Comparison of ENCODE assay signal across 24 cellular contexts in genomic region chr3:182116386-182116785, GRCh38.
"Had no signal": no experiment of that assay in that cellular context is flagged by ENCODE, and none has a peak within 500 bp of the region (broad histone marks: within the 10 kb centered on the region; RNA-seq: fewer than 3 reads in every experiment).

No MANE protein-coding gene starts in this region.

- H3K36me3 ChIP-seq: gastroesophageal sphincter, heart left ventricle, lower lobe of right lung, neural progenitor cell, prostate gland, sigmoid colon, stomach, tibial artery had no signal

- H3K4me1 Mint-ChIP-seq: stimulated activated effector memory CD8-positive, alpha-beta T cell treated with anti-CD3 and anti-CD28 coated beads, Interleukin-12 subunit alpha, Interleukin-12 subunit beta, amount 100 ng/mL, for 72 hours had no signal

- H3K4me1 ChIP-seq: foreskin keratinocyte, gastroesophageal sphincter, heart left ventricle, lower lobe of right lung, prostate gland, sigmoid colon, stomach, tibial artery had no signal

- H3K27me3 Mint-ChIP-seq: natural killer cell treated with Interleukin-12 subunit alpha and Interleukin-12 subunit beta and Interleukin-15 and Interleukin-18, amount 100 ng/mL, for 72 hours; type B pancreatic cell had no signal

- H3K27ac ChIP-seq: dorsolateral prefrontal cortex, epithelial cell of prostate, foreskin keratinocyte, gastroesophageal sphincter, heart left ventricle, hepatocyte, lower lobe of right lung, neural progenitor cell, prostate gland, sigmoid colon, stomach, tibial artery had no signal

- H3K4me2 ChIP-seq: hepatocyte, neural progenitor cell had no signal

- ATAC-seq: esophagus mucosa; foreskin keratinocyte; gastroesophageal sphincter; heart left ventricle; left ventricle myocardium superior; lower lobe of right lung; natural killer cell treated with Interleukin-12 subunit alpha and Interleukin-12 subunit beta and Interleukin-15 and Interleukin-18, amount 100 ng/mL, for 72 hours; right cardiac atrium; stimulated activated effector memory CD8-positive, alpha-beta T cell treated with anti-CD3 and anti-CD28 coated beads, Interleukin-12 subunit alpha, Interleukin-12 subunit beta, amount 100 ng/mL, for 72 hours had no signal

- DNase-seq: dorsolateral prefrontal cortex; effector CD4-positive, alpha-beta T cell; foreskin keratinocyte; heart left ventricle; kidney; left cardiac atrium; left ventricle myocardium superior; lower lobe of right lung; right cardiac atrium; sigmoid colon; stimulated activated CD4-positive, alpha-beta T cell treated with anti-CD3 and anti-CD28 coated beads, Interleukin-2, amount 100 ng/mL, for 24 hours; stimulated activated CD4-positive, alpha-beta T cell treated with anti-CD3 and anti-CD28 coated beads, Interleukin-4, amount 100 ng/mL, for 24 hours; stimulated activated naive CD4-positive, alpha-beta T cell treated with Interleukin-2 at 50 U/mL for 16 hours; stomach; tibial artery had no signal

- H3K9ac ChIP-seq: neural progenitor cell had no signal

- H3K27me3 ChIP-seq: dorsolateral prefrontal cortex, foreskin keratinocyte, gastroesophageal sphincter, heart left ventricle, hepatocyte, neural progenitor cell, sigmoid colon, stomach, tibial artery had no signal

- H3K4me3 Mint-ChIP-seq: natural killer cell treated with Interleukin-12 subunit alpha and Interleukin-12 subunit beta and Interleukin-15 and Interleukin-18, amount 100 ng/mL, for 72 hours; neural progenitor cell; stimulated activated effector memory CD8-positive, alpha-beta T cell treated with anti-CD3 and anti-CD28 coated beads, Interleukin-12 subunit alpha, Interleukin-12 subunit beta, amount 100 ng/mL, for 72 hours; type B pancreatic cell had no signal

- H3K9me3 ChIP-seq: gastroesophageal sphincter, lower lobe of right lung, prostate gland, sigmoid colon, stomach, tibial artery had no signal

- H3K36me3 Mint-ChIP-seq: natural killer cell treated with Interleukin-12 subunit alpha and Interleukin-12 subunit beta and Interleukin-15 and Interleukin-18, amount 100 ng/mL, for 72 hours; neural progenitor cell; stimulated activated effector memory CD8-positive, alpha-beta T cell treated with anti-CD3 and anti-CD28 coated beads, Interleukin-12 subunit alpha, Interleukin-12 subunit beta, amount 100 ng/mL, for 72 hours; type B pancreatic cell had no signal

- H3K9me3 Mint-ChIP-seq: type B pancreatic cell had no signal

- H3K4me3 ChIP-seq: dorsolateral prefrontal cortex, gastroesophageal sphincter, heart left ventricle, hepatocyte, lower lobe of right lung, neural progenitor cell, prostate gland, sigmoid colon, stomach, tibial artery had no signal

- H2AFZ ChIP-seq: hepatocyte, neural progenitor cell had no signal

- H3K27ac Mint-ChIP-seq: natural killer cell treated with Interleukin-12 subunit alpha and Interleukin-12 subunit beta and Interleukin-15 and Interleukin-18, amount 100 ng/mL, for 72 hours; neural progenitor cell; stimulated activated effector memory CD8-positive, alpha-beta T cell treated with anti-CD3 and anti-CD28 coated beads, Interleukin-12 subunit alpha, Interleukin-12 subunit beta, amount 100 ng/mL, for 72 hours; type B pancreatic cell had no signal
